ENCODE assay signal across 28 cellular contexts in the genomic region with DNA sequence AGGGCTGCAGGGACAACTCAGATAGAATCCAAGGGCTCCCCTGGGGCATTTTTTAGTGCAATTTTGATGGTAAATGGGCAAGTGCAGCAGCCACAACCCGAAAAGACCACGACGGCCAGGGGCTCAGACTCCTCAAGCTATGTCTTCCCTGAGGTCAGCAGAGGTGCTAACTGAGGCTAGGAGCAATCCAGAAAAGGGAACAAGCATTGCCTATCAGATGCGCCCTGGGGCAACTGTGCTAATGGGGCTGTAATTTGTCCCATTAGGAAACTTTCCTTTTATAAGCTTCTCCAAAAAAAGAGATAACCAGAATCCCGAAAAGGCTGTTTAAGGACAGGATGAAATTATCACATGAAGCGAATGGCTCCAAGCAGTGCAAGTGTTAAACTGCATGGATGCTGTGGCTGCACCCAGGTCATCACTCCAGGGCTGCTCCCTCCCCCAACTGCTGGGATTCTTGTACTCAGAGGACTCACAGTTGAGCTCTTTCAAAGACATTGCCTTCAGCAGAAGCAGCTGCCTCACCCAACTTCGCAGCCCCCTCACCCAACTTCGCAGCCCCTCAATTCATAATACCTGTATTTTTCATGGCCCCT. TPM values are rescaled to one million over a fixed set of nuclear protein-coding genes. Genes with fewer than 3 reads are reported as not detected.
"Had no signal": no experiment of that assay in that cellular context is flagged by ENCODE, and none has a peak within 500 bp of the region (broad histone marks: within the 10 kb centered on the region; RNA-seq: fewer than 3 reads in every experiment).

No MANE protein-coding gene starts in this region.

- DNase-seq: activated B cell treated with CpG ODN at 0.5 μM for 24 hours; activated CD4-positive, alpha-beta T cell treated with anti-CD3 and anti-CD28 coated beads for 48 hours; activated gamma-delta T cell treated with Interleukin-2 at 50 U/mL for 16 hours; activated T-cell treated with anti-CD3 and anti-CD28 coated beads, Interleukin-2, amount 50 U/mL, for 1 hour; amniotic stem cell; cerebellar nuclear complex; cortex of kidney; heart right ventricle; kidney; lower lobe of right lung; mesendoderm; naive B cell; retina; sigmoid colon; stimulated activated CD4-positive, alpha-beta T cell treated with anti-CD3 and anti-CD28 coated beads, Interleukin-15, amount 100 ng/mL, for 24 hours; stimulated activated naive B cell treated with anti-CD40 and anti-IgM and Interleukin-4, amounts not matched to agents 10 μg/mL and 1 μg/mL and 100 μg/mL, for 72 hours; T-helper 1 cell; T-helper 9 cell; transverse colon had no signal

- H3K27me3 Mint-ChIP-seq: activated naive CD8-positive, alpha-beta T cell had no signal

- H3K4me3 Mint-ChIP-seq: activated B cell treated with CpG ODN at 0.5 μM for 24 hours; activated naive CD8-positive, alpha-beta T cell; naive B cell; stimulated activated naive B cell treated with anti-CD40 and anti-IgM and Interleukin-4, amounts not matched to agents 10 μg/mL and 1 μg/mL and 100 μg/mL, for 72 hours had no signal

- H3K9me3 Mint-ChIP-seq: activated B cell treated with CpG ODN at 0.5 μM for 24 hours; naive B cell; stimulated activated naive B cell treated with anti-CD40 and anti-IgM and Interleukin-4, amounts not matched to agents 10 μg/mL and 1 μg/mL and 100 μg/mL, for 72 hours had no signal

- H3K36me3 ChIP-seq: heart right ventricle, lower lobe of right lung, sigmoid colon, transverse colon had no signal

- FAIRE-seq: bronchial epithelial cell, kidney, urothelium cell line had no signal

- H3K27ac Mint-ChIP-seq: activated B cell treated with CpG ODN at 0.5 μM for 24 hours; progenitor cell of endocrine pancreas; stimulated activated naive B cell treated with anti-CD40 and anti-IgM and Interleukin-4, amounts not matched to agents 10 μg/mL and 1 μg/mL and 100 μg/mL, for 72 hours had no signal

- H3K36me3 Mint-ChIP-seq: naive B cell; stimulated activated naive B cell treated with anti-CD40 and anti-IgM and Interleukin-4, amounts not matched to agents 10 μg/mL and 1 μg/mL and 100 μg/mL, for 72 hours had no signal

- H3K4me3 ChIP-seq: heart right ventricle, lower lobe of right lung, sigmoid colon, smooth muscle cell, transverse colon had no signal

- ATAC-seq: heart right ventricle; lower lobe of right lung; stimulated activated naive B cell treated with anti-CD40 and anti-IgM and Interleukin-4, amounts not matched to agents 10 μg/mL and 1 μg/mL and 100 μg/mL, for 72 hours had no signal

- H3K27ac ChIP-seq: epithelial cell of prostate, heart right ventricle, lower lobe of right lung, sigmoid colon, transverse colon had no signal

- H3K4me2 ChIP-seq: smooth muscle cell had no signal

- H3K4me1 ChIP-seq: heart right ventricle, lower lobe of right lung, transverse colon had no signal

RNA-seq across cellular contexts. Expression of a gene that starts 2.8 kb away (rescaled TPM):
- total RNA-seq: bronchial epithelial cell, fibroblast of villous mesenchyme, osteocyte, progenitor cell of endocrine pancreas, smooth muscle cell, temporal lobe had no signal
- polyA plus RNA-seq: smooth muscle cell had no signal

RNA-seq across cellular contexts. Expression of a gene that starts 37.6 kb away (rescaled TPM):
- total RNA-seq: activated B cell treated with CpG ODN at 0.5 μM for 24 hours, fibroblast of villous mesenchyme, osteocyte had no signal

RNA-seq across cellular contexts. Expression of a gene that starts 40.8 kb away (rescaled TPM):
- total RNA-seq: bronchial epithelial cell, fibroblast of villous mesenchyme, osteocyte, progenitor cell of endocrine pancreas, smooth muscle cell, temporal lobe had no signal
- polyA plus RNA-seq: smooth muscle cell had no signal

RNA-seq across cellular contexts. Expression of a gene that starts 42.4 kb away (rescaled TPM):
- total RNA-seq: activated B cell treated with CpG ODN at 0.5 μM for 24 hours, bronchial epithelial cell, fibroblast of villous mesenchyme, osteocyte, progenitor cell of endocrine pancreas, smooth muscle cell had no signal
- polyA plus RNA-seq: smooth muscle cell had no signal
